In genomic region chr22:23862103-23862502, GRCh38 we compare ENCODE assay signal across 8 cellular contexts. TPM values are rescaled to one million over a fixed set of nuclear protein-coding genes. Genes with fewer than 3 reads are reported as not detected.
DNase-seq lines count a peak whose midpoint lies in the region; ATAC-seq and TF ChIP-seq lines count a peak whose summit lies in the region.

No MANE protein-coding gene starts in this region.

- no peaks in the 10 kb centered on the region for H3K27me3 ChIP-seq in Panc1 (ENCODE audit: control insufficient read depth, insufficient read depth, low read length)

- H3K36me3 ChIP-seq in Panc1 (ENCODE audit: control insufficient read depth, insufficient read depth, low read length) = no peaks in the 10 kb centered on the region

- H3K4me3 ChIP-seq in Panc1 (ENCODE audit: low read depth in 2 of 2, low read length in 2 of 2) = no peak overlapping the region

- peaks cover 9% of the 10 kb centered on the region for H3K4me1 Mint-ChIP-seq in progenitor cell of endocrine pancreas (ENCODE audit: low read depth)
- peaks cover 16% of the 10 kb centered on the region for H3K4me1 Mint-ChIP-seq in activated T-helper 1 cell treated with anti-CD3 and anti-CD28 coated beads, Interleukin-12 subunit alpha, Interleukin-12 subunit beta, Interleukin-2, Interleukin-4 antibody, amounts not matched to agents 30 ng/mL and 10 ng/mL and 1 ng/mL, durations not matched to agents 14 hours and 24 hours and 36 hours (ENCODE audit: low read depth)

- H3K9me3 ChIP-seq in Panc1 (ENCODE audit: control insufficient read depth, insufficient read depth, low read depth, low read length) = no peaks in the 10 kb centered on the region

- CTCF ChIA-PET in Panc1 (lab: Charles Lee) = interaction anchor here (1.2 kb wide), 1 partner anchor 32 kb away, joined by 7 read pairs; the partner anchor contains the start of gene MIF

- intact Hi-C loops in Panc1 (cut with micrococcal nuclease; ENCODE audit: unreplicated experiment) = no loop called here
- intact Hi-C loops in activated T-helper 1 cell treated with anti-CD3 and anti-CD28 coated beads, Interleukin-12 subunit alpha, Interleukin-12 subunit beta, Interleukin-2, Interleukin-4 antibody, amounts not matched to agents 30 ng/mL and 10 ng/mL and 1 ng/mL, durations not matched to agents 14 hours and 24 hours and 36 hours (cut with micrococcal nuclease) = loop anchor here (5.0 kb wide), 1 partner anchor 95 kb away; no protein-coding TSS in a partner anchor

- H3K36me3 Mint-ChIP-seq in progenitor cell of endocrine pancreas (ENCODE audit: insufficient read depth) = peaks cover 7% of the 10 kb centered on the region
- no peaks in the 10 kb centered on the region for H3K36me3 Mint-ChIP-seq in activated T-helper 1 cell treated with anti-CD3 and anti-CD28 coated beads, Interleukin-12 subunit alpha, Interleukin-12 subunit beta, Interleukin-2, Interleukin-4 antibody, amounts not matched to agents 30 ng/mL and 10 ng/mL and 1 ng/mL, durations not matched to agents 14 hours and 24 hours and 36 hours (ENCODE audit: low read depth)

- no peaks in the 10 kb centered on the region for H3K9me3 Mint-ChIP-seq in progenitor cell of endocrine pancreas (ENCODE audit: low read depth)
- no peaks in the 10 kb centered on the region for H3K9me3 Mint-ChIP-seq in activated T-helper 1 cell treated with anti-CD3 and anti-CD28 coated beads, Interleukin-12 subunit alpha, Interleukin-12 subunit beta, Interleukin-2, Interleukin-4 antibody, amounts not matched to agents 30 ng/mL and 10 ng/mL and 1 ng/mL, durations not matched to agents 14 hours and 24 hours and 36 hours

- in situ Hi-C loops in Panc1 (cut with HindIII; ENCODE audit: low pct_unique_long_range_greater_than_20kb, low sequenced_read_pairs) = no loop called here

- ATAC-seq in Panc1 = peak; percentile 63

- H3K4me3 Mint-ChIP-seq in progenitor cell of endocrine pancreas (ENCODE audit: low read depth) = no peak overlapping the region
- H3K4me3 Mint-ChIP-seq in activated T-helper 1 cell treated with anti-CD3 and anti-CD28 coated beads, Interleukin-12 subunit alpha, Interleukin-12 subunit beta, Interleukin-2, Interleukin-4 antibody, amounts not matched to agents 30 ng/mL and 10 ng/mL and 1 ng/mL, durations not matched to agents 14 hours and 24 hours and 36 hours = no peak overlapping the region

- H3K27ac ChIP-seq in Panc1 (ENCODE audit: low read length) = no peak overlapping the region

- no peak overlapping the region for H3K27ac Mint-ChIP-seq in progenitor cell of endocrine pancreas
- H3K27ac Mint-ChIP-seq in activated T-helper 1 cell treated with anti-CD3 and anti-CD28 coated beads, Interleukin-12 subunit alpha, Interleukin-12 subunit beta, Interleukin-2, Interleukin-4 antibody, amounts not matched to agents 30 ng/mL and 10 ng/mL and 1 ng/mL, durations not matched to agents 14 hours and 24 hours and 36 hours = no peak overlapping the region

- POLR2A ChIA-PET in Panc1 (lab: Charles Lee) = no interaction called here

- peaks cover 4% of the 10 kb centered on the region for H3K4me1 ChIP-seq in Panc1 (ENCODE audit: control insufficient read depth, insufficient read depth, low read length)

- TF ChIP-seq CTCF in Panc1 (IDR thresholded peaks at IDR 0.05) (peak; percentile 79), progenitor cell of endocrine pancreas (IDR thresholded peaks at IDR 0.05; ENCODE audit: unreplicated experiment) (peak; percentile 58)

- DNase-seq in NCI-H82 (lab: John Stamatoyannopoulos, UW) (peak; percentile 73), NCI-H82 treated with DMSO at 0.1 percent for 48 hours (lab: John Stamatoyannopoulos, UW; ENCODE audit: unreplicated experiment) (no peak), HuH-7 (ENCODE audit: low spot score) (peak; percentile 77), Panc1 (ENCODE audit: low read depth, low spot score) (no peak), dermis blood vessel endothelial cell (peak; percentile 78), progenitor cell of endocrine pancreas (ENCODE audit: low spot score, unreplicated experiment) (no peak), Ammon's horn (ENCODE audit: low spot score) (no peak)
- no peak for DNase-seq in activated T-helper 1 cell treated with anti-CD3 and anti-CD28 coated beads, Interleukin-12 subunit alpha, Interleukin-12 subunit beta, Interleukin-2, Interleukin-4 antibody, amounts not matched to agents 30 ng/mL and 10 ng/mL and 1 ng/mL, durations not matched to agents 14 hours and 24 hours and 36 hours (ENCODE audit: low spot score)

- no TSS peak for BruUV-seq in Panc1 (replicated peaks; lab: Mats Ljungman, UMichigan)

- no peaks in the 10 kb centered on the region for H3K27me3 Mint-ChIP-seq in progenitor cell of endocrine pancreas
- H3K27me3 Mint-ChIP-seq in activated T-helper 1 cell treated with anti-CD3 and anti-CD28 coated beads, Interleukin-12 subunit alpha, Interleukin-12 subunit beta, Interleukin-2, Interleukin-4 antibody, amounts not matched to agents 30 ng/mL and 10 ng/mL and 1 ng/mL, durations not matched to agents 14 hours and 24 hours and 36 hours (ENCODE audit: insufficient read depth) = no peaks in the 10 kb centered on the region

RNA-seq across cellular contexts. Expression of gene SLC2A11, which starts 4.4 kb away (rescaled TPM):
- total RNA-seq in Panc1 (2021; ENCODE audit: unreplicated experiment) (33.8 TPM), dermis blood vessel endothelial cell (4.7 and 6.0 TPM in 2 replicates), progenitor cell of endocrine pancreas (39.7 and 40.1 TPM in 2 replicates)
- 41.6 TPM for polyA plus RNA-seq in Panc1 (2012; ENCODE audit: insufficient read length)
- 8.3 and 8.4 TPM in 2 replicates for total RNA-seq in activated T-helper 1 cell treated with anti-CD3 and anti-CD28 coated beads, Interleukin-12 subunit alpha, Interleukin-12 subunit beta, Interleukin-2, Interleukin-4 antibody, amounts not matched to agents 30 ng/mL and 10 ng/mL and 1 ng/mL, durations not matched to agents 14 hours and 24 hours and 36 hours

RNA-seq across cellular contexts. Expression of gene DERL3, which starts 23.3 kb away (rescaled TPM):
- 1.0 TPM for total RNA-seq in Panc1 (2021; ENCODE audit: unreplicated experiment)
- polyA plus RNA-seq in Panc1 (2012; ENCODE audit: insufficient read length) = 0.73 TPM
- 0.68 and 1.3 TPM in 2 replicates for total RNA-seq in dermis blood vessel endothelial cell
- 1.5 and 2.8 TPM in 2 replicates for total RNA-seq in progenitor cell of endocrine pancreas
- total RNA-seq in activated T-helper 1 cell treated with anti-CD3 and anti-CD28 coated beads, Interleukin-12 subunit alpha, Interleukin-12 subunit beta, Interleukin-2, Interleukin-4 antibody, amounts not matched to agents 30 ng/mL and 10 ng/mL and 1 ng/mL, durations not matched to agents 14 hours and 24 hours and 36 hours = 13.8 and 18.8 TPM in 2 replicates

RNA-seq across cellular contexts. Expression of gene MIF, which starts 32.1 kb away (rescaled TPM):
- total RNA-seq in Panc1 (2021; ENCODE audit: unreplicated experiment) = 936 TPM
- 2,024 TPM for polyA plus RNA-seq in Panc1 (2012; ENCODE audit: insufficient read length)
- total RNA-seq in dermis blood vessel endothelial cell = 153 and 274 TPM in 2 replicates
- 562 and 580 TPM in 2 replicates for total RNA-seq in progenitor cell of endocrine pancreas
- 1,136 and 1,212 TPM in 2 replicates for total RNA-seq in activated T-helper 1 cell treated with anti-CD3 and anti-CD28 coated beads, Interleukin-12 subunit alpha, Interleukin-12 subunit beta, Interleukin-2, Interleukin-4 antibody, amounts not matched to agents 30 ng/mL and 10 ng/mL and 1 ng/mL, durations not matched to agents 14 hours and 24 hours and 36 hours

Comparison
In these comparisons a context has a peak if more than half of its experiments do, and no peak if none do; other contexts are left out.
1. DNase-seq: peak in NCI-H82 (single experiment), HuH-7 (single experiment) and dermis blood vessel endothelial cell (single experiment); none in NCI-H82 treated with DMSO at 0.1 percent for 48 hours (single experiment), Panc1 (single experiment), progenitor cell of endocrine pancreas (single experiment), Ammon's horn (single experiment) and activated T-helper 1 cell treated with anti-CD3 and anti-CD28 coated beads, Interleukin-12 subunit alpha, Interleukin-12 subunit beta, Interleukin-2, Interleukin-4 antibody, amounts not matched to agents 30 ng/mL and 10 ng/mL and 1 ng/mL, durations not matched to agents 14 hours and 24 hours and 36 hours (single experiment).